ENCODE assay signal across 8 cellular contexts in the genomic region with DNA sequence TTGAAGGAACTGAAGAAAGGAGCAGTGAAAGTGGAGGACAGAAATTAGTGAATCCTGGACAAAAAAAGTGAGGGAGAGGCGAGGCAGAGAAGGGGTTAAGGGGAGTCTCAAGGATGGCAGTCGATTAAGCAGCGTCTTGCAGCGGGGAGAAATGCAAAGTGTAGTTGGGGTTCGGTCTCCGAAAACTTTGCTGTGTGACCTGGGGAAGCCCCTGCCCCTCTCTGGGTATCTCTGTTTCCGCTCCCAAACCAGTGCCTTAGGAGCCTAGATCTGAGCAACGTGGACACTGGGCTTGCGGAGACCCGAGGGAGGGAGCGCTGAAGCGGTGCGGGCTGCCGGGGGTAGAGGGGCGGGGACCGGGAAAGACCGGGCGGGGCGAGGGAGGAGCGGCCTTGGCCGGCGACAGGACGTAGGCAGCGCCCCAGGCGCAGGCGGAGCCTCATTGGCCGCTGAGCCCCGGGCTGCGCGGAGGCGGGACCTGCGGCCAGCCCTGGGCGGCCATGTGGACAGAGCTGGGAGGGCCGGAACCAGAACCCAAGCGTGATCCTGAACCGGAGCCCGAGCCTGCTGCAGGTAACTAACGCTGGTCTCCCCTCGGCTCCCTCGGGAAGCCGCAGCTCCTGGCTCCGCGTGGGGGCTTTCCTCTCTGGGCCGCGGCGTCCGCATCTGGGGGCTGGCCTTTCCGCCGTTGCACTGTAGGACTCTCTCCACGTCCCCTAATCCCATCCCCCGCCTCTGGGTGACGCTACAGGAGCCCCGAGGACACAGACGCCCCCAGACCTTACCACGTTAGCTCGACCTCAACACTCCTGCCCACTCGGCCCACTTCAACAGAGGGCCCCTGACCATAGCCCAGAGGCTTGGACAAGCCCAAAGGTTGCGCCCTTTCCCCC.
DNase-seq lines count a peak whose midpoint lies in the region; ATAC-seq and TF ChIP-seq lines count a peak whose summit lies in the region.

Gene ALDH1B1 (plus strand): TSS at position 468 of the 893 bp plus-strand sequence. CDS start 3,047 bp downstream, outside the sequence.

- no peak for TF ChIP-seq CTCF in WI38 (IDR thresholded peaks at IDR 0.05; ENCODE audit: low read depth, low read length)

- peak; percentile 54 for DNase-seq in NCI-H2171 (lab: John Stamatoyannopoulos, UW)
- DNase-seq in caudate nucleus (lab: John Stamatoyannopoulos, UW), result peak in 56 of 61 donors; percentile 9 to 78 (median 46)
- peak; percentile 94 for DNase-seq in islet precursor cell
- peak; percentile 22 to 55 for DNase-seq in stimulated activated CD4-positive, alpha-beta T cell treated with anti-CD3 and anti-CD28 coated beads, Interleukin-15, amount 100 ng/mL, for 1 hour (ENCODE audit: low read depth in 1 of 2, low spot score in 1 of 2)

- peaks cover 5% of the 10 kb centered on the region for H3K4me1 ChIP-seq in ACC112 (ENCODE audit: control insufficient read depth, insufficient read depth, low read length, unreplicated experiment)

- H3K4me3 ChIP-seq in ACC112 (ENCODE audit: low read depth, low read length), result peak within 1 kb of the TSS; percentile 90
- H3K4me3 ChIP-seq in WI38 (ENCODE audit: low read depth, low read length), result peak within 1 kb of the TSS; percentile 89

- H3K27me3 ChIP-seq in ACC112 (ENCODE audit: insufficient read depth, low read length), result no peaks in the 10 kb centered on the region

- H3K27ac ChIP-seq in ACC112 (ENCODE audit: low read depth, low read length) (no peak within 1 kb of the TSS), caudate nucleus (ENCODE audit: low read depth, low read length) (no peak within 1 kb of the TSS)

- H3K79me2 ChIP-seq in ACC112 (ENCODE audit: control insufficient read depth, insufficient read depth, low read length, unreplicated experiment), result peaks cover 20% of the 10 kb centered on the region

- ATAC-seq in GM18508 (IDR thresholded peaks at IDR 0.05; ENCODE audit: insufficient read depth, unreplicated experiment) (peak; percentile 80), HG02973 (IDR thresholded peaks at IDR 0.05; ENCODE audit: unreplicated experiment) (peak; percentile 98)

- H2AFZ ChIP-seq in ACC112 (ENCODE audit: low read length, unreplicated experiment), result peak within 1 kb of the TSS; percentile 92

- peaks cover 11% of the 10 kb centered on the region; the same call in 1 of the 2 replicates for H3K36me3 ChIP-seq in ACC112 (ENCODE audit: insufficient read depth, low read length)

Comparison
In these comparisons a context has a peak if more than half of its experiments do, and no peak if none do; other contexts are left out.
1. DNase-seq: peak in every context shown above with its lines; median percentile 94 in islet precursor cell; 54 in NCI-H2171; 46 in caudate nucleus; 38 in stimulated activated CD4-positive, alpha-beta T cell treated with anti-CD3 and anti-CD28 coated beads, Interleukin-15, amount 100 ng/mL, for 1 hour.